ENCODE assay signal across 10 cellular contexts in genomic region chr3:77042892-77043291, GRCh38. TPM values are rescaled to one million over a fixed set of nuclear protein-coding genes. Genes with fewer than 3 reads are reported as not detected.
DNase-seq lines count a peak whose midpoint lies in the region; ATAC-seq, FAIRE-seq and TF ChIP-seq lines count a peak whose summit lies in the region.
"Had no signal": no experiment of that assay in that cellular context is flagged by ENCODE, and none has a peak within 500 bp of the region (broad histone marks: within the 10 kb centered on the region; RNA-seq: fewer than 3 reads in every experiment).

No MANE protein-coding gene starts in this region.

- no peak for TF ChIP-seq POLR2A in H1 (IDR thresholded peaks at IDR 0.05; ENCODE audit: control extremely low read depth in 1 of 2, low read depth in 2 of 2, low read length in 2 of 2)
- TF ChIP-seq POLR2A in transverse colon (IDR thresholded peaks at IDR 0.05): no peak

- no peak for TF ChIP-seq EP300 in H1 (IDR thresholded peaks at IDR 0.05; ENCODE audit: borderline replicate concordance in 1 of 2, low read depth in 2 of 2, low read length in 2 of 2)
- no peak for TF ChIP-seq EP300 in transverse colon (IDR thresholded peaks at IDR 0.05; ENCODE audit: low read depth)

- WGBS in H1 (ENCODE audit: extremely low coverage in 1 of 2, insufficient coverage in 1 of 2, insufficient read length in 1 of 2, insufficient replicate concordance in 2 of 2, low coverage in 1 of 2, low lambda C conversion rate in 2 of 2, missing lambda C conversion rate in 1 of 2), 2 experiments: 53% methylated on average over 2 of the region's 2 CpGs; no CpG with 5 or more reads in 1 of the 2 experiments
- WGBS in transverse colon (ENCODE audit: low coverage in 1 of 2), 2 donors: 26 to 34% methylated on average over 2 of the region's 2 CpGs

- H2BK20ac ChIP-seq in H1 (ENCODE audit: low read length): no peak overlapping the region

- H3K18ac ChIP-seq in H1 (ENCODE audit: extremely low read depth, low read length): no peak overlapping the region

- H3K9ac ChIP-seq in H1 (replicated peaks in 1 of 4; ENCODE audit: extremely low read depth in 1 of 4, low read depth in 3 of 4, low read length in 3 of 4): no peak overlapping the region

- H3K4me3 ChIP-seq in H1 (ENCODE audit: extremely low read depth in 1 of 4, insufficient read depth in 2 of 4, low read depth in 3 of 4, low read length in 4 of 4) (no peak overlapping the region), neuron (ENCODE audit: low read length) (peak overlapping the region; percentile 9), transverse colon (no peak overlapping the region)

- CTCF ChIA-PET in H1 (lab: Charles Lee; ENCODE audit: partially characterized antibody): interaction anchor here (0.6 to 3.3 kb wide), 9 partner anchors 8 to 337 kb away, joined by 3 to 13 read pairs (median 3); no protein-coding TSS in a partner anchor

- peaks cover 0 to 6% (median 5%) of the 10 kb centered on the region in 4 experiments; a peak in 5 of 7 replicates for H3K27me3 ChIP-seq in H1 (replicated peaks in 1 of 4; ENCODE audit: control insufficient read depth in 3 of 4, extremely low read depth in 1 of 4, insufficient read depth in 3 of 4, low read length in 3 of 4)
- peaks cover 38% of the 10 kb centered on the region for H3K27me3 ChIP-seq in neuron (ENCODE audit: insufficient read depth, low read length)
- peaks cover 62% of the 10 kb centered on the region for H3K27me3 ChIP-seq in transverse colon

- no peak overlapping the region for H2AFZ ChIP-seq in H1 (ENCODE audit: low read length)
- H2AFZ ChIP-seq in neuron (ENCODE audit: low read depth, low read length): no peak overlapping the region

- H2BK12ac ChIP-seq in H1 (ENCODE audit: low read depth, low read length): no peak overlapping the region

- H3K23me2 ChIP-seq in H1 (ENCODE audit: low read depth, low read length): peaks cover 15% of the 10 kb centered on the region

- in situ Hi-C loops in transverse colon (cut with MboI; ENCODE audit: low pct_ligation_motif_present in 1 of 4, low pct_unique_long_range_greater_than_20kb in 1 of 4, low sequenced_read_pairs in 3 of 4): loop anchor here in 2 of 4 donors (10.0 to 25.0 kb wide), 2 partner anchors 212 to 1594 kb away; no protein-coding TSS in a partner anchor

- H2AK5ac ChIP-seq in H1 (ENCODE audit: low read depth, low read length): no peak overlapping the region

- no peak overlapping the region for H2BK15ac ChIP-seq in H1 (ENCODE audit: low read length)

- peak; percentile 14 for DNase-seq in NCI-H1092 treated with DMSO at 0.1 percent for 48 hours (lab: John Stamatoyannopoulos, UW)
- no peak for DNase-seq in NCI-H1092 (lab: John Stamatoyannopoulos, UW)
- peak; percentile 41 for DNase-seq in NCI-H82 treated with DMSO at 0.1 percent for 48 hours (lab: John Stamatoyannopoulos, UW; ENCODE audit: unreplicated experiment)
- no peak for DNase-seq in H1 (ENCODE audit: low read depth in 1 of 2, low spot score in 2 of 2)
- no peak for DNase-seq in transverse colon
- no peak for DNase-seq in activated T-cell treated with anti-CD3 and anti-CD28 coated beads for 4 hours
- DNase-seq: activated CD4-positive, alpha-beta memory T cell treated with anti-CD3 and anti-CD28 coated beads, Interleukin-2, amount 10 ng/mL, durations not matched to agents 7 days and 5 days had no signal

- no peak overlapping the region for H3K56ac ChIP-seq in H1 (replicated peaks; ENCODE audit: insufficient read length, low read depth, low read length)

- no peak overlapping the region for H4K8ac ChIP-seq in H1 (ENCODE audit: extremely low read depth, insufficient read depth, low read length)

- FAIRE-seq in H1 (lab: Jason Lieb, UNC): peak; percentile 28

- no peak overlapping the region for H3K14ac ChIP-seq in H1 (ENCODE audit: insufficient read length)

- no peak overlapping the region for H4K91ac ChIP-seq in H1 (replicated peaks; ENCODE audit: insufficient read length, low read length)

- no peak overlapping the region for H4K5ac ChIP-seq in H1 (ENCODE audit: insufficient read length, low read depth, low read length)

- H2BK5ac ChIP-seq in H1 (ENCODE audit: low read depth, low read length): no peak overlapping the region

- H3K9me3 ChIP-seq in H1 (ENCODE audit: insufficient read depth in 2 of 2, low read depth in 1 of 2, low read length in 1 of 2): no peaks in the 10 kb centered on the region
- H3K9me3 ChIP-seq in neuron (ENCODE audit: low read length): no peaks in the 10 kb centered on the region
- no peaks in the 10 kb centered on the region for H3K9me3 ChIP-seq in transverse colon

- H3K27ac ChIP-seq in H1 (ENCODE audit: low read depth, low read length): no peak overlapping the region
- no peak overlapping the region for H3K27ac ChIP-seq in transverse colon

- H3K79me2 ChIP-seq in H1 (ENCODE audit: control insufficient read depth in 1 of 2, insufficient read depth in 2 of 2, low read length in 2 of 2): no peaks in the 10 kb centered on the region

- H2BK120ac ChIP-seq in H1 (replicated peaks; ENCODE audit: low read depth, low read length): no peak overlapping the region

- H3K4me1 ChIP-seq in H1 (replicated peaks in 1 of 4; ENCODE audit: control insufficient read depth in 3 of 4, insufficient read depth in 4 of 4, low read length in 3 of 4): peaks cover 0 to 9% (median 5%) of the 10 kb centered on the region in 4 experiments; a peak in 5 of 7 replicates
- H3K4me1 ChIP-seq in neuron (ENCODE audit: insufficient read depth, low read length): peaks cover 15% of the 10 kb centered on the region
- H3K4me1 ChIP-seq in transverse colon: peaks cover 0 to 21% (median 15%) of the 10 kb centered on the region in 4 donors

- no peaks in the 10 kb centered on the region for H3K36me3 ChIP-seq in H1 (ENCODE audit: control insufficient read depth in 2 of 4, insufficient read depth in 4 of 4, low read length in 3 of 4)
- no peaks in the 10 kb centered on the region for H3K36me3 ChIP-seq in neuron (ENCODE audit: insufficient read depth, low read length)
- H3K36me3 ChIP-seq in transverse colon: no peaks in the 10 kb centered on the region

- peak; percentile 34 to 41; a peak in 3 of 4 replicates for TF ChIP-seq RAD21 in H1 (IDR thresholded peaks at IDR 0.05 in 1 of 2, conservative IDR thresholded peaks at IDR 0.05 in 1 of 2; ENCODE audit: low read depth in 2 of 2, low read length in 2 of 2)

- H3K4me2 ChIP-seq in H1 (ENCODE audit: insufficient read depth in 1 of 2, low read depth in 2 of 2, low read length in 2 of 2): no peak overlapping the region

- intact Hi-C loops in transverse colon (cut with DNase I; ENCODE audit: low total_unique reads): no loop called here

- no peaks in the 10 kb centered on the region for H3K79me1 ChIP-seq in H1 (ENCODE audit: low read depth, low read length)

- H3K4ac ChIP-seq in H1 (replicated peaks; ENCODE audit: insufficient read length, low read depth, low read length): no peak overlapping the region

- no peak overlapping the region for H3K23ac ChIP-seq in H1 (ENCODE audit: insufficient read length)

- TF ChIP-seq CTCF in H1 (IDR thresholded peaks at IDR 0.05; ENCODE audit: control extremely low read depth in 1 of 3, insufficient read depth in 1 of 3, low read depth in 1 of 3, low read length in 3 of 3) (peak in 2 of 3 experiments; percentile 29 to 37; a peak in 2 of 4 replicates), transverse colon (IDR thresholded peaks at IDR 0.05) (no peak)

- no peak for ATAC-seq in HG03354 (IDR thresholded peaks at IDR 0.05; ENCODE audit: poor library complexity, severe bottlenecking, unreplicated experiment)

- H4K20me1 ChIP-seq in H1 (replicated peaks in 1 of 2; ENCODE audit: control insufficient read depth in 1 of 2, insufficient read depth in 2 of 2, low read length in 2 of 2): no peaks in the 10 kb centered on the region

- POLR2A ChIA-PET in H1 (lab: Charles Lee; ENCODE audit: partially characterized antibody): no interaction called here

TF ChIP-seq in H1, 55 proteins besides CTCF, POLR2A, EP300 and RAD21 (continues in another document):
- no peak for TF ChIP-seq CREB1 (IDR thresholded peaks at IDR 0.05)
- no peak for TF ChIP-seq HDAC6 (IDR thresholded peaks at IDR 0.05; ENCODE audit: low read depth, low read length)
- TF ChIP-seq RNF2 (IDR thresholded peaks at IDR 0.05; ENCODE audit: borderline replicate concordance, low read depth, low read length, missing control alignments, poor library complexity, severe bottlenecking): no peak
- no peak for TF ChIP-seq RBBP5 (IDR thresholded peaks at IDR 0.05; ENCODE audit: borderline replicate concordance, low read depth, low read length)
- TF ChIP-seq USF2 (IDR thresholded peaks at IDR 0.05; ENCODE audit: low read length): no peak
- TF ChIP-seq YY1 (IDR thresholded peaks at IDR 0.05; ENCODE audit: low read depth, low read length): no peak
- TF ChIP-seq GTF2F1 (IDR thresholded peaks at IDR 0.05; ENCODE audit: borderline replicate concordance, low read depth, low read length): no peak
- no peak for TF ChIP-seq BCL11A (IDR thresholded peaks at IDR 0.05; ENCODE audit: low read depth in 2 of 2, low read length in 2 of 2)

RNA-seq across cellular contexts. Expression of gene ROBO2, which starts 3.0 kb away (rescaled TPM):
- total RNA-seq in H1 (2021; fragmentation: NEBNext Ultra II Directional; extraction: Animal tissue kit (Norgen Biotek cat#: 25700)): 2.0 and 2.9 TPM in 2 replicates
- 1.1 and 1.5 TPM in 2 replicates for polyA plus RNA-seq in H1 (2011; rRNA removed)
- 1.8 TPM for polyA plus RNA-seq in H1 (2011; cell fraction: cytosol; rRNA removed)
- polyA plus RNA-seq in H1 (2011; cell fraction: nucleus; rRNA removed): 4.2 TPM
- 3.3 to 4.6 TPM (median 3.8 TPM) in 4 replicates for polyA plus RNA-seq in H1 (2012, experiment 1 of 2)
- 0.13 TPM for polyA plus RNA-seq in H1 (2012, experiment 2 of 2)
- polyA plus RNA-seq in H1 (2013, experiment 1 of 2): 7.5 TPM
- 6.3 TPM for polyA plus RNA-seq in H1 (2013, experiment 2 of 2)
- 4.8 and 14.9 TPM in 2 replicates for polyA minus RNA-seq in H1 (2011; rRNA and poly(A)+ RNA removed)
- polyA minus RNA-seq in H1 (2011; cell fraction: cytosol; rRNA and poly(A)+ RNA removed): 3.1 TPM
- polyA minus RNA-seq in H1 (2011; cell fraction: nucleus; rRNA and poly(A)+ RNA removed): 14.1 TPM
- under 1 TPM in 3 of 4 donors, not detected in 1; 0.20 to 0.41 (median 0.32) TPM for total RNA-seq in transverse colon
- total RNA-seq: A172; activated CD4-positive, alpha-beta memory T cell treated with anti-CD3 and anti-CD28 coated beads, Interleukin-2, amount 10 ng/mL, durations not matched to agents 7 days and 5 days had no signal

Comparison
In these comparisons a context has a peak if more than half of its experiments do, and no peak if none do; other contexts are left out.
1. DNase-seq: peak in NCI-H1092 treated with DMSO at 0.1 percent for 48 hours (single experiment) and NCI-H82 treated with DMSO at 0.1 percent for 48 hours (single experiment); none in NCI-H1092 (single experiment), H1 (0 of 2), transverse colon (single experiment) and activated T-cell treated with anti-CD3 and anti-CD28 coated beads for 4 hours (single experiment).
2. CTCF ChIP-seq: peak in H1 (2 of 3); none in transverse colon (0 of 5).